Comparison of ENCODE assay signal across 9 cellular contexts in the genomic region with DNA sequence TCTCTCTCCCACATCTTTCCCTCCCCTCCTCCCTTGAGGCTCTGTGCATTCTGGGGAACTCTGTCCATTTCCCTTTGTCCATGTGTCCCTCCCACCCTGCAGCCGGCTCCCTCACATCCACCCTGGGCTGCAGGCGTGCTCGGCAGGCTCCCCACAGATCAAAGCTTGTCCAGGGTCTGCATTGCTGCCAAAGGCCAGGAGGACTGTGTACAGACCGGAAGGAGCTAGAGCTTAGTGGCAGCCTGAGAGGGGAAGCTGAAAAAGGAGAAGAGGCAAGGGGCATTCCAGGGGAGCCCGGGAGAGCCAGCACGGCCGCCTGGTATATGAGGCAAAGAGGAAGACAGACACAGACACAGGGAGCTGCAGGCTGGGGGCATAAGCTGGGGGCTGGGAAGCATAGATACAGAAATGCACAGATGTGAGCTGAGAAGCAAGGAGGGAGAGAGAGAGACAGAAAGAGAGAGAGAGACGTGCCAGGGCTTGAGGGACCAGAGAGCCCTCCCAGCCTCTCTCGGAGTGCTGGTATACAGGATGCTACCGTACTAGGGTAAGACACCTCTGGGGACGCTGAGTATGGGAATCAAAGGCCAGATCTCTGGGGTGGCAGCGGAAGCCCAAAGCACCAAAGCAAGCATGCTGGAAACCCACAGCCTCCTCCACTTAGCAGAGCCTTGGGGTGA. TPM values are rescaled to one million over a fixed set of nuclear protein-coding genes. Genes with fewer than 3 reads are reported as not detected.
A peak's percentile ranks its signal among the peaks of the same experiment; 100 is the strongest.
DNase-seq lines count a peak whose midpoint lies in the region; TF ChIP-seq lines count a peak whose summit lies in the region.
"Had no signal": no experiment of that assay in that cellular context is flagged by ENCODE, and none has a peak within 500 bp of the region (broad histone marks: within the 10 kb centered on the region; RNA-seq: fewer than 3 reads in every experiment).

No MANE protein-coding gene starts in this region.

- H3K9me3 ChIP-seq in tibial nerve: no peaks in the 10 kb centered on the region

- TF ChIP-seq EP300 in tibial nerve (IDR thresholded peaks at IDR 0.05): peak in 1 of 2 donors; percentile 9

- H3K4me3 Mint-ChIP-seq in activated T-helper 1 cell treated with anti-CD3 and anti-CD28 coated beads, Interleukin-12 subunit alpha, Interleukin-12 subunit beta, Interleukin-2, Interleukin-4 antibody, amounts not matched to agents 30 ng/mL and 10 ng/mL and 1 ng/mL, durations not matched to agents 14 hours and 24 hours and 36 hours: peak overlapping the region; percentile 94

- DNase-seq in activated gamma-delta T cell treated with Interleukin-2 at 50 U/mL for 16 hours: peak; percentile 32
- no peak for DNase-seq in activated gamma-delta T cell (lab: John Stamatoyannopoulos, UW)
- peak; percentile 40 for DNase-seq in activated T-helper 1 cell treated with anti-CD3 and anti-CD28 coated beads, Interleukin-12 subunit alpha, Interleukin-12 subunit beta, Interleukin-2, Interleukin-4 antibody, amounts not matched to agents 30 ng/mL and 10 ng/mL and 1 ng/mL, durations not matched to agents 14 hours and 24 hours and 36 hours (ENCODE audit: low spot score)
- peak; percentile 62 for DNase-seq in islet precursor cell
- peak; percentile 46 for DNase-seq in superior temporal gyrus (ENCODE audit: extremely low spot score)
- DNase-seq in ecto neural progenitor cell (ENCODE audit: low spot score): no peak
- DNase-seq in NCI-H748 treated with DMSO at 0.1 percent for 48 hours (lab: John Stamatoyannopoulos, UW): no peak
- no peak for DNase-seq in tibial nerve (ENCODE audit: low spot score in 2 of 2)

- H3K27me3 Mint-ChIP-seq in activated T-helper 1 cell treated with anti-CD3 and anti-CD28 coated beads, Interleukin-12 subunit alpha, Interleukin-12 subunit beta, Interleukin-2, Interleukin-4 antibody, amounts not matched to agents 30 ng/mL and 10 ng/mL and 1 ng/mL, durations not matched to agents 14 hours and 24 hours and 36 hours (ENCODE audit: insufficient read depth): no peaks in the 10 kb centered on the region

- no peaks in the 10 kb centered on the region for H3K27me3 ChIP-seq in tibial nerve

- intact Hi-C loops in activated T-helper 1 cell treated with anti-CD3 and anti-CD28 coated beads, Interleukin-12 subunit alpha, Interleukin-12 subunit beta, Interleukin-2, Interleukin-4 antibody, amounts not matched to agents 30 ng/mL and 10 ng/mL and 1 ng/mL, durations not matched to agents 14 hours and 24 hours and 36 hours (cut with micrococcal nuclease): loop anchor here (1.0 to 10.0 kb wide), 4 partner anchors 33 to 298 kb away; partner anchors contain the start of genes COPS7A, MRPL51, NCAPD2 and TPI1

- H3K36me3 Mint-ChIP-seq in activated T-helper 1 cell treated with anti-CD3 and anti-CD28 coated beads, Interleukin-12 subunit alpha, Interleukin-12 subunit beta, Interleukin-2, Interleukin-4 antibody, amounts not matched to agents 30 ng/mL and 10 ng/mL and 1 ng/mL, durations not matched to agents 14 hours and 24 hours and 36 hours (ENCODE audit: low read depth): peaks cover 45% of the 10 kb centered on the region

- no peak for TF ChIP-seq POLR2A in tibial nerve (IDR thresholded peaks at IDR 0.05)

- H3K4me3 ChIP-seq in tibial nerve: peak overlapping the region in 1 of 4 donors; percentile 35

- WGBS in tibial nerve, 2 donors: 21% methylated on average over 12 of the region's 12 CpGs

- H3K4me1 Mint-ChIP-seq in activated T-helper 1 cell treated with anti-CD3 and anti-CD28 coated beads, Interleukin-12 subunit alpha, Interleukin-12 subunit beta, Interleukin-2, Interleukin-4 antibody, amounts not matched to agents 30 ng/mL and 10 ng/mL and 1 ng/mL, durations not matched to agents 14 hours and 24 hours and 36 hours (ENCODE audit: low read depth): peaks cover 65% of the 10 kb centered on the region

- no peaks in the 10 kb centered on the region for H3K4me1 ChIP-seq in tibial nerve

- no peak for TF ChIP-seq CTCF in tibial nerve (IDR thresholded peaks at IDR 0.05)

- H3K9me3 Mint-ChIP-seq in activated T-helper 1 cell treated with anti-CD3 and anti-CD28 coated beads, Interleukin-12 subunit alpha, Interleukin-12 subunit beta, Interleukin-2, Interleukin-4 antibody, amounts not matched to agents 30 ng/mL and 10 ng/mL and 1 ng/mL, durations not matched to agents 14 hours and 24 hours and 36 hours: no peaks in the 10 kb centered on the region

- H3K27ac Mint-ChIP-seq in activated T-helper 1 cell treated with anti-CD3 and anti-CD28 coated beads, Interleukin-12 subunit alpha, Interleukin-12 subunit beta, Interleukin-2, Interleukin-4 antibody, amounts not matched to agents 30 ng/mL and 10 ng/mL and 1 ng/mL, durations not matched to agents 14 hours and 24 hours and 36 hours: peak overlapping the region; percentile 87

- peak overlapping the region in 1 of 4 donors; percentile 50 for H3K27ac ChIP-seq in tibial nerve

- no peaks in the 10 kb centered on the region for H3K36me3 ChIP-seq in tibial nerve

RNA-seq across cellular contexts. Expression of gene CD4, which starts 3.3 kb away (rescaled TPM):
- 311 TPM in 2 replicates for total RNA-seq in activated T-helper 1 cell treated with anti-CD3 and anti-CD28 coated beads, Interleukin-12 subunit alpha, Interleukin-12 subunit beta, Interleukin-2, Interleukin-4 antibody, amounts not matched to agents 30 ng/mL and 10 ng/mL and 1 ng/mL, durations not matched to agents 14 hours and 24 hours and 36 hours
- total RNA-seq in tibial nerve: 10 to 100 TPM in 1 of 4 donors, 1 to 10 TPM in 3; 7.5 to 12.6 (median 8.9) TPM

RNA-seq across cellular contexts. Expression of gene LAG3, which starts 20.3 kb away (rescaled TPM):
- total RNA-seq in activated T-helper 1 cell treated with anti-CD3 and anti-CD28 coated beads, Interleukin-12 subunit alpha, Interleukin-12 subunit beta, Interleukin-2, Interleukin-4 antibody, amounts not matched to agents 30 ng/mL and 10 ng/mL and 1 ng/mL, durations not matched to agents 14 hours and 24 hours and 36 hours: 268 and 275 TPM in 2 replicates
- 1 to 10 TPM; 1.2 to 4.0 (median 2.9) TPM for total RNA-seq in tibial nerve
- total RNA-seq: SK-MEL-5 had no signal

RNA-seq across cellular contexts. Expression of gene PTMS, which starts 26.5 kb away (rescaled TPM):
- 247 and 262 TPM in 2 replicates for total RNA-seq in activated T-helper 1 cell treated with anti-CD3 and anti-CD28 coated beads, Interleukin-12 subunit alpha, Interleukin-12 subunit beta, Interleukin-2, Interleukin-4 antibody, amounts not matched to agents 30 ng/mL and 10 ng/mL and 1 ng/mL, durations not matched to agents 14 hours and 24 hours and 36 hours
- 100 to 1,000 TPM; 112 to 225 (median 174) TPM for total RNA-seq in tibial nerve

RNA-seq across cellular contexts. Expression of gene GPR162, which starts 29.0 kb away (rescaled TPM):
- 0.29 and 0.32 TPM in 2 replicates for total RNA-seq in activated T-helper 1 cell treated with anti-CD3 and anti-CD28 coated beads, Interleukin-12 subunit alpha, Interleukin-12 subunit beta, Interleukin-2, Interleukin-4 antibody, amounts not matched to agents 30 ng/mL and 10 ng/mL and 1 ng/mL, durations not matched to agents 14 hours and 24 hours and 36 hours
- total RNA-seq in tibial nerve: 1 to 10 TPM; 1.3 to 5.4 (median 2.2) TPM

RNA-seq across cellular contexts. Expression of gene P3H3, which starts 35.5 kb away (rescaled TPM):
- 3.5 and 4.0 TPM in 2 replicates for total RNA-seq in activated T-helper 1 cell treated with anti-CD3 and anti-CD28 coated beads, Interleukin-12 subunit alpha, Interleukin-12 subunit beta, Interleukin-2, Interleukin-4 antibody, amounts not matched to agents 30 ng/mL and 10 ng/mL and 1 ng/mL, durations not matched to agents 14 hours and 24 hours and 36 hours
- total RNA-seq in tibial nerve: 10 to 100 TPM; 14.6 to 45.8 (median 36.4) TPM

Comparison
In these comparisons a context has a peak if more than half of its experiments do, and no peak if none do; other contexts are left out.
1. DNase-seq: peak in activated gamma-delta T cell treated with Interleukin-2 at 50 U/mL for 16 hours (single experiment), activated T-helper 1 cell treated with anti-CD3 and anti-CD28 coated beads, Interleukin-12 subunit alpha, Interleukin-12 subunit beta, Interleukin-2, Interleukin-4 antibody, amounts not matched to agents 30 ng/mL and 10 ng/mL and 1 ng/mL, durations not matched to agents 14 hours and 24 hours and 36 hours (single experiment), islet precursor cell (single experiment) and superior temporal gyrus (single experiment); none in activated gamma-delta T cell (single experiment), ecto neural progenitor cell (single experiment), NCI-H748 treated with DMSO at 0.1 percent for 48 hours (single experiment) and tibial nerve (0 of 2).
2. RNA of gene CD4, which starts 3.3 kb away (total RNA-seq): 311 TPM in activated T-helper 1 cell treated with anti-CD3 and anti-CD28 coated beads, Interleukin-12 subunit alpha, Interleukin-12 subunit beta, Interleukin-2, Interleukin-4 antibody, amounts not matched to agents 30 ng/mL and 10 ng/mL and 1 ng/mL, durations not matched to agents 14 hours and 24 hours and 36 hours; 7.5 to 12.6 TPM in tibial nerve; every median in the first group is over 10 times any median in the second.
3. RNA of gene LAG3, which starts 20.3 kb away (total RNA-seq): 268 to 275 TPM in activated T-helper 1 cell treated with anti-CD3 and anti-CD28 coated beads, Interleukin-12 subunit alpha, Interleukin-12 subunit beta, Interleukin-2, Interleukin-4 antibody, amounts not matched to agents 30 ng/mL and 10 ng/mL and 1 ng/mL, durations not matched to agents 14 hours and 24 hours and 36 hours; 1.2 to 4.0 TPM in tibial nerve; every median in the first group is over 10 times any median in the second.